Comparison of ENCODE assay signal across 10 cellular contexts in the genomic region with DNA sequence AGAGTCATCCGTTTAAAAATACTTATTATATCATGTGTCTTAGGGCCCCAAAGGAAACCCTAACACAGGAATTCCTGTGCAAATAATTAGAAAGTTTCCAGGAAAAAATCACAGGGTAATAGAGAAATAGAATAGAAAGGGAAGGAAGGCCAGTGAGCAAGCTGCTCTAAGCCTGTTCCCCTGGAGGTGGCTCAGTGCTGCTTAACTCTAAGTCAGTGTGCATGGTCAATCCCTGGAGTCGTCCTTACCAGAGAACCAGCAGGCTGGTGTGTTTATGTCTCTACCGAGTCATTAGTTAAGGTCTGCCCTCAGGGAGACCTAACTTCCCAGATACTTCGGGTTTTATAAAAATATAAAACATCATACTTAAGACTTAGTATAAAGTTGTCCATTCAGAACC. TPM values are rescaled to one million over a fixed set of nuclear protein-coding genes. Genes with fewer than 3 reads are reported as not detected.
A peak's percentile ranks its signal among the peaks of the same experiment; 100 is the strongest.
DNase-seq lines count a peak whose midpoint lies in the region; ATAC-seq and TF ChIP-seq lines count a peak whose summit lies in the region.
"Had no signal": no experiment of that assay in that cellular context is flagged by ENCODE, and none has a peak within 500 bp of the region (broad histone marks: within the 10 kb centered on the region; RNA-seq: fewer than 3 reads in every experiment).

No MANE protein-coding gene starts in this region.

- TF ChIP-seq POLR2A in thyroid gland (IDR thresholded peaks at IDR 0.05) (no peak), esophagus squamous epithelium (IDR thresholded peaks at IDR 0.05) (no peak)

- WGBS in thyroid gland, 2 donors: 36 to 37% methylated on average over 4 of the region's 4 CpGs
- 35 to 53% methylated on average over 4 of the region's 4 CpGs for WGBS in esophagus squamous epithelium, 2 donors

- no peak for TF ChIP-seq CTCF in thyroid gland (IDR thresholded peaks at IDR 0.05)
- no peak for TF ChIP-seq CTCF in esophagus squamous epithelium (IDR thresholded peaks at IDR 0.05)

- ATAC-seq in GM19023 (IDR thresholded peaks at IDR 0.05; ENCODE audit: unreplicated experiment): no peak
- no peak for ATAC-seq in GM18868 (IDR thresholded peaks at IDR 0.05; ENCODE audit: unreplicated experiment)

- no peaks in the 10 kb centered on the region for H3K9me3 ChIP-seq in thyroid gland
- H3K9me3 ChIP-seq in esophagus squamous epithelium: peaks cover 0 to 2% (median 0%) of the 10 kb centered on the region in 3 donors

- no peak overlapping the region for H3K27ac ChIP-seq in thyroid gland
- peak overlapping the region in 1 of 4 donors; percentile 30 for H3K27ac ChIP-seq in esophagus squamous epithelium

- H3K4me3 ChIP-seq in thyroid gland (replicated peaks in 1 of 3): no peak overlapping the region
- H3K4me3 ChIP-seq in esophagus squamous epithelium: peak overlapping the region in 1 of 4 donors; percentile 37

- H3K27me3 ChIP-seq in thyroid gland (no peaks in the 10 kb centered on the region), esophagus squamous epithelium (no peaks in the 10 kb centered on the region)

- H3K4me1 ChIP-seq in thyroid gland (peaks cover 15 to 19% of the 10 kb centered on the region in 2 donors), esophagus squamous epithelium (peaks cover 0 to 31% (median 3%) of the 10 kb centered on the region in 3 donors)

- H3K36me3 ChIP-seq in thyroid gland (peaks cover 0 to 3% of the 10 kb centered on the region in 2 donors), esophagus squamous epithelium (no peaks in the 10 kb centered on the region)

- DNase-seq in NCI-H82 (lab: John Stamatoyannopoulos, UW) (peak; percentile 74), NCI-H82 treated with DMSO at 0.1 percent for 48 hours (lab: John Stamatoyannopoulos, UW; ENCODE audit: unreplicated experiment) (no peak), amniotic epithelial cell (ENCODE audit: low read depth) (peak; percentile 27), iPS-NIHi7 (ENCODE audit: extremely low spot score) (peak; percentile 41), thyroid gland (peak; percentile 21 to 23), esophagus squamous epithelium (lab: John Stamatoyannopoulos, UW) (no peak)
- DNase-seq: activated CD8-positive, alpha-beta memory T cell treated with anti-CD3 and anti-CD28 coated beads, Interleukin-2, amount 50 U/mL, for 4 hours; occipital lobe had no signal

- intact Hi-C loops in thyroid gland (cut with DNase I) (no loop called here), esophagus squamous epithelium (cut with DNase I) (no loop called here)

RNA-seq across cellular contexts. Expression of a gene that starts 21.0 kb away (rescaled TPM):
- total RNA-seq in thyroid gland (under 1 TPM in 3 of 4 donors, not detected in 1; 0.13 to 0.49 (median 0.22) TPM), esophagus squamous epithelium (1 to 10 TPM in 3 of 4 donors, under 1 TPM in 1; 0.61 to 2.9 (median 1.3) TPM)

Comparison
In these comparisons a context has a peak if more than half of its experiments do, and no peak if none do; other contexts are left out.
1. DNase-seq: peak in NCI-H82 (single experiment), amniotic epithelial cell (single experiment), iPS-NIHi7 (single experiment) and thyroid gland (2 of 2); none in NCI-H82 treated with DMSO at 0.1 percent for 48 hours (single experiment) and esophagus squamous epithelium (single experiment).